In the genomic region with DNA sequence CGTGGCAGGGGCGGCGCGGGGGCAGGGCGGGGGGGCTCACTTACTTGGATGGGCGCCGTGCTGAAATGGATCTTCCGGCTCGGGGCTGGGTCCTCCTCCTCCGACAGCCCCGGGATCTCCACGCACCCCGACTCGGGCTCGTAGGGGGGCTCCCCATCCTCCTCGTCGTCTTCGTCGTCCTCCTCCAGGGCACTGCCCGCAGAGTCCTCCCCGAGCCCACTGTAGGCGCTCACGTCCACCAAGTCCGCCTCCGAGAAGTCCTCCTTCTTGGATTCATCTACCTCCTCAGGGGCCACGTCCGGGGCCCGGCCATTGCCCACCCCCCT, we compare ENCODE assay signal across 8 cellular contexts. TPM values are rescaled to one million over a fixed set of nuclear protein-coding genes. Genes with fewer than 3 reads are reported as not detected.
DNase-seq lines count a peak whose midpoint lies in the region; ATAC-seq and TF ChIP-seq lines count a peak whose summit lies in the region.

No MANE protein-coding gene starts in this region.

- no peaks in the 10 kb centered on the region for H3K27me3 Mint-ChIP-seq in Calu3 (ENCODE audit: unreplicated experiment)
- no peaks in the 10 kb centered on the region for H3K27me3 Mint-ChIP-seq in osteocyte (ENCODE audit: unreplicated experiment)

- H3K4me1 Mint-ChIP-seq in Calu3 (ENCODE audit: low read depth, unreplicated experiment) (peaks cover 56% of the 10 kb centered on the region), osteocyte (ENCODE audit: unreplicated experiment) (peaks cover 41% of the 10 kb centered on the region)

- intact Hi-C loops in Calu3 (cut with micrococcal nuclease; ENCODE audit: unreplicated experiment): no loop called here

- H3K36me3 Mint-ChIP-seq in Calu3 (ENCODE audit: insufficient read depth, unreplicated experiment) (peaks cover 68% of the 10 kb centered on the region), osteocyte (ENCODE audit: unreplicated experiment) (peaks cover 17% of the 10 kb centered on the region)

- no peaks in the 10 kb centered on the region for H3K9me3 ChIP-seq in NT2/D1 (ENCODE audit: insufficient read depth, low read length)
- no peaks in the 10 kb centered on the region for H3K9me3 ChIP-seq in endocrine pancreas (ENCODE audit: control insufficient read depth, low read length)

- ATAC-seq in HG02970 (IDR thresholded peaks at IDR 0.05; ENCODE audit: low FRiP score, unreplicated experiment): no peak

- no peaks in the 10 kb centered on the region for H3K27me3 ChIP-seq in NT2/D1 (ENCODE audit: insufficient read depth, insufficient read length)
- H3K27me3 ChIP-seq in endocrine pancreas (ENCODE audit: control insufficient read depth, insufficient read depth, low read length): no peaks in the 10 kb centered on the region

- H3K36me3 ChIP-seq in NT2/D1 (ENCODE audit: insufficient read depth, insufficient read length, low read length) (peaks cover 37% of the 10 kb centered on the region), endocrine pancreas (ENCODE audit: control insufficient read depth, insufficient read depth, low read length) (no peaks in the 10 kb centered on the region)

- H3K4me3 Mint-ChIP-seq in Calu3 (ENCODE audit: low read depth, unreplicated experiment): peak overlapping the region; percentile 83
- H3K4me3 Mint-ChIP-seq in osteocyte (ENCODE audit: unreplicated experiment): peak overlapping the region; percentile 86

- TF ChIP-seq CTCF in Calu3 (IDR thresholded peaks at IDR 0.05; ENCODE audit: unreplicated experiment): no peak
- TF ChIP-seq CTCF in osteocyte (IDR thresholded peaks at IDR 0.05): no peak

- CTCF ChIA-PET in Calu3 (lab: Charles Lee): interaction anchor here (1.0 kb wide), 1 partner anchor 55 kb away, joined by 4 read pairs; no protein-coding TSS in a partner anchor

- DNase-seq in Calu3: no peak
- DNase-seq in NT2/D1 (ENCODE audit: low read depth, low spot score): no peak
- no peak for DNase-seq in osteocyte (ENCODE audit: extremely low spot score, unreplicated experiment)
- no peak for DNase-seq in hippocampal formation (lab: John Stamatoyannopoulos, UW)
- no peak for DNase-seq in stimulated activated CD4-positive, alpha-beta T cell treated with anti-CD3 and anti-CD28 coated beads, Interleukin-4, amount 100 ng/mL, for 1 hour
- DNase-seq in RPMI8226: no peak

- H3K27ac Mint-ChIP-seq in Calu3 (ENCODE audit: unreplicated experiment) (peak overlapping the region; percentile 77), osteocyte (ENCODE audit: unreplicated experiment) (peak overlapping the region; percentile 66)

- H3K9ac ChIP-seq in NT2/D1 (ENCODE audit: insufficient read length, low read depth) (peak overlapping the region; percentile 88), endocrine pancreas (ENCODE audit: control insufficient read depth, insufficient read depth, low read length) (peak overlapping the region; percentile 8)

- BruUV-seq in Calu3 (replicated peaks; lab: Mats Ljungman, UMichigan): no TSS peak

- H3K4me1 ChIP-seq in NT2/D1 (ENCODE audit: insufficient read depth, insufficient read length) (peaks cover 38% of the 10 kb centered on the region), endocrine pancreas (ENCODE audit: control insufficient read depth, insufficient read depth, low read length) (no peaks in the 10 kb centered on the region)

- H3K9me3 Mint-ChIP-seq in Calu3 (ENCODE audit: low read depth, unreplicated experiment) (no peaks in the 10 kb centered on the region), osteocyte (ENCODE audit: unreplicated experiment) (no peaks in the 10 kb centered on the region)

- H3K4me3 ChIP-seq in NT2/D1 (ENCODE audit: insufficient read length, low read depth) (peak overlapping the region; percentile 78), endocrine pancreas (ENCODE audit: control insufficient read depth, insufficient read depth, low read length) (no peak overlapping the region)

RNA-seq across cellular contexts. Expression of gene PPP1R9B, which starts 1.4 kb away (rescaled TPM):
- total RNA-seq in Calu3 (2022) (74.3 and 89.7 TPM in 2 replicates), osteocyte (175 and 176 TPM in 2 replicates)

RNA-seq across cellular contexts. Expression of gene SGCA, which starts 16.7 kb away (rescaled TPM):
- total RNA-seq in Calu3 (2022) (not detected in 2 replicates), osteocyte (12.0 and 13.0 TPM in 2 replicates)

RNA-seq across cellular contexts. Expression of gene SAMD14, which starts 19.1 kb away (rescaled TPM):
- total RNA-seq in Calu3 (2022): not detected in 2 replicates
- total RNA-seq in osteocyte: 36.1 and 36.8 TPM in 2 replicates

RNA-seq across cellular contexts. Expression of gene COL1A1, which starts 52.4 kb away (rescaled TPM):
- total RNA-seq in Calu3 (2022) (5.5 and 9.4 TPM in 2 replicates), osteocyte (25,918 and 28,023 TPM in 2 replicates)

RNA-seq across cellular contexts. Expression of gene PDK2, which starts 53.9 kb away (rescaled TPM):
- 29.5 and 39.1 TPM in 2 replicates for total RNA-seq in Calu3 (2022)
- total RNA-seq in osteocyte: 66.2 and 67.0 TPM in 2 replicates

Comparison
In these comparisons a context has a peak if more than half of its experiments do, and no peak if none do; other contexts are left out.
1. RNA of gene SGCA, which starts 16.7 kb away (total RNA-seq): 12.0 to 13.0 TPM in osteocyte; not detected in Calu3; every median in the first group is over 10 times any median in the second.
2. RNA of gene SAMD14, which starts 19.1 kb away (total RNA-seq): 36.1 to 36.8 TPM in osteocyte; not detected in Calu3; every median in the first group is over 10 times any median in the second.